2 cellular contexts compared by ENCODE assay signal in genomic region chr1:109802136-109802900, GRCh38.
TF ChIP-seq lines count a peak whose summit lies in the region.

No MANE protein-coding gene starts in this region.

TF ChIP-seq in SK-N-SH treated with all-trans-retinoic acid at 6 μM for 48 hours, 23 proteins besides CTCF, POLR2A, EP300 and RAD21 (continued from another document):
- TF ChIP-seq PPARA (CRISPR knock-in tag; IDR thresholded peaks at IDR 0.05; ENCODE audit: borderline replicate concordance) (no peak), RARB (CRISPR knock-in tag; IDR thresholded peaks at IDR 0.05) (no peak), SNAI2 (CRISPR knock-in tag; IDR thresholded peaks at IDR 0.05) (no peak), ZFP30 (CRISPR knock-in tag; IDR thresholded peaks at IDR 0.05) (no peak)
- TF ChIP-seq, protein P1, sequence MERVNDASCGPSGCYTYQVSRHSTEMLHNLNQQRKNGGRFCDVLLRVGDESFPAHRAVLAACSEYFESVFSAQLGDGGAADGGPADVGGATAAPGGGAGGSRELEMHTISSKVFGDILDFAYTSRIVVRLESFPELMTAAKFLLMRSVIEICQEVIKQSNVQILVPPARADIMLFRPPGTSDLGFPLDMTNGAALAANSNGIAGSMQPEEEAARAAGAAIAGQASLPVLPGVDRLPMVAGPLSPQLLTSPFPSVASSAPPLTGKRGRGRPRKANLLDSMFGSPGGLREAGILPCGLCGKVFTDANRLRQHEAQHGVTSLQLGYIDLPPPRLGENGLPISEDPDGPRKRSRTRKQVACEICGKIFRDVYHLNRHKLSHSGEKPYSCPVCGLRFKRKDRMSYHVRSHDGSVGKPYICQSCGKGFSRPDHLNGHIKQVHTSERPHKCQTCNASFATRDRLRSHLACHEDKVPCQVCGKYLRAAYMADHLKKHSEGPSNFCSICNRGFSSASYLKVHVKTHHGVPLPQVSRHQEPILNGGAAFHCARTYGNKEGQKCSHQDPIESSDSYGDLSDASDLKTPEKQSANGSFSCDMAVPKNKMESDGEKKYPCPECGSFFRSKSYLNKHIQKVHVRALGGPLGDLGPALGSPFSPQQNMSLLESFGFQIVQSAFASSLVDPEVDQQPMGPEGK (CRISPR knock-in tag; IDR thresholded peaks at IDR 0.05; ENCODE audit: borderline replicate concordance), result no peak

TF ChIP-seq in SK-N-SH, 30 proteins besides CTCF, POLR2A, EP300 and RAD21 (continued from another document):
- TF ChIP-seq REST (IDR thresholded peaks at IDR 0.05; ENCODE audit: low read depth, low read length) (no peak), TAF1 (IDR thresholded peaks at IDR 0.05; ENCODE audit: borderline replicate concordance, low read depth, low read length) (no peak), GABPA (IDR thresholded peaks at IDR 0.05; ENCODE audit: low read depth) (no peak), RFX5 (IDR thresholded peaks at IDR 0.05; ENCODE audit: low read length) (no peak), NRF1 (IDR thresholded peaks at IDR 0.05; ENCODE audit: low read depth, low read length) (no peak), EZH2phosphoT487 (IDR thresholded peaks at IDR 0.05; ENCODE audit: borderline replicate concordance, low read depth) (no peak), CHD2 (IDR thresholded peaks at IDR 0.05; ENCODE audit: low read length, partially characterized antibody) (no peak), FOXM1 (IDR thresholded peaks at IDR 0.05; ENCODE audit: low read depth) (no peak), POLR2AphosphoS5 (IDR thresholded peaks at IDR 0.05; ENCODE audit: low read depth, low read length) (no peak), GATA2 (CRISPR knock-in tag; IDR thresholded peaks at IDR 0.05) (no peak)
- TF ChIP-seq, protein P2, sequence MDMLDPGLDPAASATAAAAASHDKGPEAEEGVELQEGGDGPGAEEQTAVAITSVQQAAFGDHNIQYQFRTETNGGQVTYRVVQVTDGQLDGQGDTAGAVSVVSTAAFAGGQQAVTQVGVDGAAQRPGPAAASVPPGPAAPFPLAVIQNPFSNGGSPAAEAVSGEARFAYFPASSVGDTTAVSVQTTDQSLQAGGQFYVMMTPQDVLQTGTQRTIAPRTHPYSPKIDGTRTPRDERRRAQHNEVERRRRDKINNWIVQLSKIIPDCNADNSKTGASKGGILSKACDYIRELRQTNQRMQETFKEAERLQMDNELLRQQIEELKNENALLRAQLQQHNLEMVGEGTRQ (IDR thresholded peaks at IDR 0.05; ENCODE audit: borderline replicate concordance, low read depth, low read length), result no peak
- TF ChIP-seq, protein P3, sequence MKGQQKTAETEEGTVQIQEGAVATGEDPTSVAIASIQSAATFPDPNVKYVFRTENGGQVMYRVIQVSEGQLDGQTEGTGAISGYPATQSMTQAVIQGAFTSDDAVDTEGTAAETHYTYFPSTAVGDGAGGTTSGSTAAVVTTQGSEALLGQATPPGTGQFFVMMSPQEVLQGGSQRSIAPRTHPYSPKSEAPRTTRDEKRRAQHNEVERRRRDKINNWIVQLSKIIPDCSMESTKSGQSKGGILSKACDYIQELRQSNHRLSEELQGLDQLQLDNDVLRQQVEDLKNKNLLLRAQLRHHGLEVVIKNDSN (IDR thresholded peaks at IDR 0.05; ENCODE audit: borderline replicate concordance, low read depth), result no peak
- TF ChIP-seq, protein P4, sequence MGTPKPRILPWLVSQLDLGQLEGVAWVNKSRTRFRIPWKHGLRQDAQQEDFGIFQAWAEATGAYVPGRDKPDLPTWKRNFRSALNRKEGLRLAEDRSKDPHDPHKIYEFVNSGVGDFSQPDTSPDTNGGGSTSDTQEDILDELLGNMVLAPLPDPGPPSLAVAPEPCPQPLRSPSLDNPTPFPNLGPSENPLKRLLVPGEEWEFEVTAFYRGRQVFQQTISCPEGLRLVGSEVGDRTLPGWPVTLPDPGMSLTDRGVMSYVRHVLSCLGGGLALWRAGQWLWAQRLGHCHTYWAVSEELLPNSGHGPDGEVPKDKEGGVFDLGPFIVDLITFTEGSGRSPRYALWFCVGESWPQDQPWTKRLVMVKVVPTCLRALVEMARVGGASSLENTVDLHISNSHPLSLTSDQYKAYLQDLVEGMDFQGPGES (IDR thresholded peaks at IDR 0.05; ENCODE audit: low read depth, low read length), result no peak
- TF ChIP-seq, protein P5, sequence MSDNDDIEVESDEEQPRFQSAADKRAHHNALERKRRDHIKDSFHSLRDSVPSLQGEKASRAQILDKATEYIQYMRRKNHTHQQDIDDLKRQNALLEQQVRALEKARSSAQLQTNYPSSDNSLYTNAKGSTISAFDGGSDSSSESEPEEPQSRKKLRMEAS (IDR thresholded peaks at IDR 0.05; ENCODE audit: low read depth), result no peak
